ENCODE assay signal across 2 cellular contexts in genomic region chr4:177964693-177965168, GRCh38.
TF ChIP-seq lines count a peak whose summit lies in the region.

No MANE protein-coding gene starts in this region.

TF ChIP-seq in A549, 52 proteins besides CTCF, POLR2A, EP300 and RAD21 (continued from another document):
- TF ChIP-seq CEBPB (IDR thresholded peaks at IDR 0.05) (no peak), ELK1 (IDR thresholded peaks at IDR 0.05; ENCODE audit: low read depth, low read length) (no peak), KDM1A (IDR thresholded peaks at IDR 0.05; ENCODE audit: low read depth) (no peak), NPAS2 (CRISPR knock-in tag; IDR thresholded peaks at IDR 0.05; ENCODE audit: borderline replicate concordance) (no peak)

TF ChIP-seq in WTC11, 78 proteins besides CTCF, POLR2A, EP300 and RAD21 (continued from another document):
- no peak for TF ChIP-seq FOXP4 (CRISPR knock-in tag; IDR thresholded peaks at IDR 0.05)
- no peak for TF ChIP-seq ZNF532 (CRISPR knock-in tag; IDR thresholded peaks at IDR 0.05; ENCODE audit: borderline replicate concordance)
- TF ChIP-seq AFF4 (CRISPR knock-in tag; IDR thresholded peaks at IDR 0.05; ENCODE audit: borderline replicate concordance): no peak
- no peak for TF ChIP-seq E2F5 (CRISPR knock-in tag; IDR thresholded peaks at IDR 0.05)
- no peak for TF ChIP-seq FOXJ3 (CRISPR knock-in tag; IDR thresholded peaks at IDR 0.05; ENCODE audit: borderline replicate concordance)
- TF ChIP-seq ATF6 (CRISPR knock-in tag; IDR thresholded peaks at IDR 0.05): no peak
- TF ChIP-seq USF2 (CRISPR knock-in tag; IDR thresholded peaks at IDR 0.05): no peak
- no peak for TF ChIP-seq HMGXB4 (CRISPR knock-in tag; IDR thresholded peaks at IDR 0.05)
- no peak for TF ChIP-seq SOX15 (CRISPR knock-in tag; IDR thresholded peaks at IDR 0.05)
- no peak for TF ChIP-seq ZNF138 (CRISPR knock-in tag; conservative IDR thresholded peaks at IDR 0.05)
- no peak for TF ChIP-seq GTF2I (CRISPR knock-in tag; conservative IDR thresholded peaks at IDR 0.05)
- no peak for TF ChIP-seq MXD4 (CRISPR knock-in tag; IDR thresholded peaks at IDR 0.05; ENCODE audit: borderline replicate concordance)
- no peak for TF ChIP-seq KAT7 (CRISPR knock-in tag; IDR thresholded peaks at IDR 0.05; ENCODE audit: borderline replicate concordance)
- no peak for TF ChIP-seq ZNF671 (CRISPR knock-in tag; IDR thresholded peaks at IDR 0.05)
- no peak for TF ChIP-seq MYBL2 (CRISPR knock-in tag; IDR thresholded peaks at IDR 0.05)
- no peak for TF ChIP-seq ZNF281 (CRISPR knock-in tag; IDR thresholded peaks at IDR 0.05)
- TF ChIP-seq NR1H2 (CRISPR knock-in tag; IDR thresholded peaks at IDR 0.05): no peak
